In the genomic region with DNA sequence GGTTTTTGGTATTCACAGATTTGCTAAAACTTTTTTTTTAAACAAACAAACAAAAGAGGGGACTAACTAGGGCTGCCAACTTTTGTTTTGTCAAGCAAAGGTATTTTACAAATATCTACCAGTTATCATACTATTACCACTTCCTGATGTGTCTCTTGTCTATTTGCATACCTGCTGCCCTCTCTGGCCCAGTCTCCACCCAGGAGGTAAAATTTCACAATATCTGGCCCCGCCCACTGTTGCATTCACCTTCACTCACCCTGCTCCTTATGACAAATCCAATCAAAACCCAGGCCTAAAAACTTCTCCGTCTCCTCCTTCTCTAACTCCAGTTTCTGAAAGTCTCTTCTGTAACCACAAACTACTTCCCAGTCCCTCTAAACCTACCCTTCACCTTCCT, we compare ENCODE assay signal across 14 cellular contexts.
DNase-seq lines count a peak whose midpoint lies in the region; ATAC-seq and TF ChIP-seq lines count a peak whose summit lies in the region.
"Had no signal": no experiment of that assay in that cellular context is flagged by ENCODE, and none has a peak within 500 bp of the region (broad histone marks: within the 10 kb centered on the region; RNA-seq: fewer than 3 reads in every experiment).

No MANE protein-coding gene starts in this region.

- peak overlapping the region; percentile 51 for H3K27ac Mint-ChIP-seq in WTC11

- TF ChIP-seq EP300 in SK-N-SH (IDR thresholded peaks at IDR 0.05; ENCODE audit: borderline replicate concordance in 1 of 2, low read depth in 1 of 2, low read length in 1 of 2), result no peak

- CTCF ChIA-PET in SK-N-SH (lab: Yijun Ruan, JAX) (no interaction called here), HCT116 (lab: Charles Lee) (no interaction called here), WTC11 (lab: Charles Lee) (no interaction called here)

- POLR2A ChIA-PET in SK-N-SH (lab: Yijun Ruan, JAX) (no interaction called here), HCT116 (lab: Charles Lee) (no interaction called here), WTC11 (lab: Charles Lee) (no interaction called here)

- BruUV-seq in HCT116 (replicated peaks; lab: Mats Ljungman, UMichigan), result no TSS peak

- no peaks in the 10 kb centered on the region for H3K27me3 Mint-ChIP-seq in WTC11 (ENCODE audit: low read depth)

- no peaks in the 10 kb centered on the region for H3K9me3 ChIP-seq in SK-N-SH
- H3K9me3 ChIP-seq in HCT116 (ENCODE audit: control insufficient read depth in 1 of 2, insufficient read depth in 1 of 2, low read depth in 1 of 2, low read length in 2 of 2), result no peaks in the 10 kb centered on the region
- no peaks in the 10 kb centered on the region for H3K9me3 ChIP-seq in right atrium auricular region
- H3K9me3 ChIP-seq: esophagus muscularis mucosa had no signal

- no peak overlapping the region for H3K4me3 ChIP-seq in SK-N-SH (ENCODE audit: low read depth in 2 of 2, low read length in 1 of 2)
- H3K4me3 ChIP-seq in HCT116 (replicated peaks in 1 of 2; ENCODE audit: low read depth in 1 of 2, low read length in 2 of 2), result no peak overlapping the region
- H3K4me3 ChIP-seq in right atrium auricular region, result no peak overlapping the region
- H3K4me3 ChIP-seq: esophagus muscularis mucosa had no signal

- H4K20me1 ChIP-seq in SK-N-SH (ENCODE audit: insufficient read depth), result no peaks in the 10 kb centered on the region; the same call in 1 of the 2 replicates
- H4K20me1 ChIP-seq in HCT116 (ENCODE audit: insufficient read depth), result no peaks in the 10 kb centered on the region

- WGBS in SK-N-SH (ENCODE audit: low lambda C conversion rate), result 95% methylated on average over 2 of the region's 2 CpGs

- H3F3A ChIP-seq in SK-N-SH (replicated peaks; ENCODE audit: insufficient read depth), result no peaks in the 10 kb centered on the region

- H3K79me2 ChIP-seq in SK-N-SH (ENCODE audit: insufficient read depth) (no peaks in the 10 kb centered on the region), HCT116 (ENCODE audit: insufficient read depth, low read length) (no peaks in the 10 kb centered on the region)

- H3K4me2 ChIP-seq in SK-N-SH (no peak overlapping the region), HCT116 (ENCODE audit: low read length) (peak overlapping the region; percentile 5; the same call in 1 of the 2 replicates)

- intact Hi-C loops in HCT116 (cut with micrococcal nuclease) (no loop called here), left colon (cut with DNase I, micrococcal nuclease) (no loop called here)

- H3K4me1 ChIP-seq in SK-N-SH (ENCODE audit: control insufficient read depth in 1 of 2, insufficient read depth in 2 of 2, low read depth in 1 of 2, low read length in 1 of 2), result no peaks in the 10 kb centered on the region
- H3K4me1 ChIP-seq in HCT116 (ENCODE audit: control insufficient read depth in 1 of 2, insufficient read depth in 2 of 2, low read length in 2 of 2), result peaks cover 12 to 34% of the 10 kb centered on the region in 2 experiments; a peak in 3 of 4 replicates
- peaks cover 0 to 28% of the 10 kb centered on the region in 2 donors for H3K4me1 ChIP-seq in right atrium auricular region

- TF ChIP-seq RAD21 in SK-N-SH (IDR thresholded peaks at IDR 0.05; ENCODE audit: low read length), result no peak
- no peak for TF ChIP-seq RAD21 in HCT116 (IDR thresholded peaks at IDR 0.05; ENCODE audit: low read depth)

- H3K27me3 ChIP-seq in SK-N-SH (ENCODE audit: insufficient read depth) (no peaks in the 10 kb centered on the region), HCT116 (ENCODE audit: insufficient read depth, low read length) (no peaks in the 10 kb centered on the region), right atrium auricular region (no peaks in the 10 kb centered on the region)
- H3K27me3 ChIP-seq: esophagus muscularis mucosa had no signal

- no peaks in the 10 kb centered on the region for H3K9me3 Mint-ChIP-seq in WTC11

- H3K4me1 Mint-ChIP-seq in WTC11, result peaks cover 27% of the 10 kb centered on the region

- TF ChIP-seq POLR2A in HCT116 (IDR thresholded peaks at IDR 0.05; ENCODE audit: borderline replicate concordance, extremely low read depth, insufficient read depth, insufficient read length), result no peak

- no peak overlapping the region for H3K9ac ChIP-seq in SK-N-SH
- no peak overlapping the region for H3K9ac ChIP-seq in HCT116 (ENCODE audit: low read length)

- ATAC-seq in SK-N-SH treated with all-trans-retinoic acid at 6 μM for 48 hours (no peak), HCT116 (peak; percentile 80), WTC11 (no peak), left colon (peak; percentile 82)

- no peak for TF ChIP-seq CTCF in SK-N-SH (IDR thresholded peaks at IDR 0.05)
- no peak for TF ChIP-seq CTCF in HCT116 (IDR thresholded peaks at IDR 0.05 in 2 of 3, conservative IDR thresholded peaks at IDR 0.05 in 1 of 3; ENCODE audit: borderline replicate concordance in 1 of 3, insufficient read depth in 1 of 3, low read depth in 2 of 3, low read length in 2 of 3)
- no peak for TF ChIP-seq CTCF in WTC11 (IDR thresholded peaks at IDR 0.05)
- no peak for TF ChIP-seq CTCF in right atrium auricular region (IDR thresholded peaks at IDR 0.05)

- H3K4me3 Mint-ChIP-seq in WTC11, result no peak overlapping the region

- H3K27ac ChIP-seq in SK-N-SH (ENCODE audit: low read depth in 2 of 2, low read length in 1 of 2) (no peak overlapping the region), HCT116 (ENCODE audit: low read depth, low read length) (no peak overlapping the region), right atrium auricular region (no peak overlapping the region)
- H3K27ac ChIP-seq: esophagus muscularis mucosa had no signal

- RAD21 ChIA-PET in HCT116 (lab: Charles Lee; ENCODE audit: low non-redundant PET in 1 of 2, low total read pairs in 2 of 2, uncharacterized antibody in 2 of 2, unreplicated experiment in 2 of 2), result no interaction called here

- no peak overlapping the region for H2AFZ ChIP-seq in SK-N-SH (ENCODE audit: low read depth)
- no peak overlapping the region for H2AFZ ChIP-seq in HCT116 (ENCODE audit: low read depth, low read length, poor library complexity, severe bottlenecking)

- H3K36me3 ChIP-seq in SK-N-SH (replicated peaks in 1 of 2; ENCODE audit: control insufficient read depth in 1 of 2, insufficient read depth in 2 of 2, low read length in 1 of 2), result no peaks in the 10 kb centered on the region
- no peaks in the 10 kb centered on the region for H3K36me3 ChIP-seq in HCT116 (ENCODE audit: control insufficient read depth in 1 of 2, insufficient read depth in 2 of 2, low read length in 2 of 2)
- no peaks in the 10 kb centered on the region for H3K36me3 ChIP-seq in right atrium auricular region
- H3K36me3 ChIP-seq: esophagus muscularis mucosa had no signal

- H3K36me3 Mint-ChIP-seq in WTC11, result no peaks in the 10 kb centered on the region

- H3K9me2 ChIP-seq in SK-N-SH (no peaks in the 10 kb centered on the region), HCT116 (ENCODE audit: insufficient read depth) (no peaks in the 10 kb centered on the region)

- DNase-seq in SK-N-SH (no peak), HCT116 (ENCODE audit: low read depth, low spot score) (no peak), WTC11 (ENCODE audit: low spot score) (no peak), left colon (peak in 1 of 2 donors; percentile 39), hepatic stellate cell (ENCODE audit: low spot score) (no peak), right atrium auricular region (ENCODE audit: low spot score) (no peak), HCEC 1CT (no peak)
- DNase-seq: amniotic stem cell; GF-D8; islet precursor cell; NCI-H526; stimulated activated CD4-positive, alpha-beta T cell treated with anti-CD3 and anti-CD28 coated beads, Interleukin-4, amount 100 ng/mL, for 4 hours had no signal

TF ChIP-seq in SK-N-SH treated with all-trans-retinoic acid at 6 μM for 48 hours, 23 proteins besides CTCF, POLR2A, EP300 and RAD21:
- TF ChIP-seq ZNF8 (CRISPR knock-in tag; IDR thresholded peaks at IDR 0.05) (no peak), ZNF70 (CRISPR knock-in tag; IDR thresholded peaks at IDR 0.05) (peak; percentile 99)

TF ChIP-seq in SK-N-SH, 30 proteins besides CTCF, POLR2A, EP300 and RAD21 (continues in another document):
- no peak for TF ChIP-seq JUND (IDR thresholded peaks at IDR 0.05)

TF ChIP-seq in HCT116, 20 proteins besides CTCF, POLR2A, EP300 and RAD21:
- peak; percentile 89 for TF ChIP-seq CEBPB (IDR thresholded peaks at IDR 0.05; ENCODE audit: low read depth)
- TF ChIP-seq, protein P1, sequence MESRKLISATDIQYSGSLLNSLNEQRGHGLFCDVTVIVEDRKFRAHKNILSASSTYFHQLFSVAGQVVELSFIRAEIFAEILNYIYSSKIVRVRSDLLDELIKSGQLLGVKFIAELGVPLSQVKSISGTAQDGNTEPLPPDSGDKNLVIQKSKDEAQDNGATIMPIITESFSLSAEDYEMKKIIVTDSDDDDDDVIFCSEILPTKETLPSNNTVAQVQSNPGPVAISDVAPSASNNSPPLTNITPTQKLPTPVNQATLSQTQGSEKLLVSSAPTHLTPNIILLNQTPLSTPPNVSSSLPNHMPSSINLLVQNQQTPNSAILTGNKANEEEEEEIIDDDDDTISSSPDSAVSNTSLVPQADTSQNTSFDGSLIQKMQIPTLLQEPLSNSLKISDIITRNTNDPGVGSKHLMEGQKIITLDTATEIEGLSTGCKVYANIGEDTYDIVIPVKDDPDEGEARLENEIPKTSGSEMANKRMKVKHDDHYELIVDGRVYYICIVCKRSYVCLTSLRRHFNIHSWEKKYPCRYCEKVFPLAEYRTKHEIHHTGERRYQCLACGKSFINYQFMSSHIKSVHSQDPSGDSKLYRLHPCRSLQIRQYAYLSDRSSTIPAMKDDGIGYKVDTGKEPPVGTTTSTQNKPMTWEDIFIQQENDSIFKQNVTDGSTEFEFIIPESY (IDR thresholded peaks at IDR 0.05; ENCODE audit: extremely low read depth, insufficient replicate concordance, low read length), result no peak
TF ChIP-seq in HCT116: peak in this region for 1.

TF ChIP-seq in WTC11, 78 proteins besides CTCF, POLR2A, EP300 and RAD21:
- TF ChIP-seq ZNF232 (CRISPR knock-in tag; IDR thresholded peaks at IDR 0.05) (no peak), NR2C2 (CRISPR knock-in tag; IDR thresholded peaks at IDR 0.05) (no peak), ATF3 (CRISPR knock-in tag; conservative IDR thresholded peaks at IDR 0.05) (no peak), ETV6 (CRISPR knock-in tag; IDR thresholded peaks at IDR 0.05) (no peak), KAT7 (CRISPR knock-in tag; IDR thresholded peaks at IDR 0.05; ENCODE audit: borderline replicate concordance) (no peak)
TF ChIP-seq in WTC11: peak in this region for 0.

Comparison
In these comparisons a context has a peak if more than half of its experiments do, and no peak if none do; other contexts are left out.
1. ATAC-seq: peak in HCT116 (single experiment) and left colon (single experiment); none in SK-N-SH treated with all-trans-retinoic acid at 6 μM for 48 hours (single experiment) and WTC11 (single experiment).